30 cellular contexts compared by ENCODE assay signal in genomic region chr2:227370087-227370486, GRCh38. TPM values are rescaled to one million over a fixed set of nuclear protein-coding genes. Genes with fewer than 3 reads are reported as not detected.
DNase-seq lines count a peak whose midpoint lies in the region; ATAC-seq, FAIRE-seq and TF ChIP-seq lines count a peak whose summit lies in the region.
"Had no signal": no experiment of that assay in that cellular context is flagged by ENCODE, and none has a peak within 500 bp of the region (broad histone marks: within the 10 kb centered on the region; RNA-seq: fewer than 3 reads in every experiment).

No MANE protein-coding gene starts in this region.

- 91% methylated on average over 8 of the region's 8 CpGs for WGBS in A549 (ENCODE audit: missing lambda C conversion rate)

- H3K36me3 ChIP-seq in BLaER1 treated with 17β-estradiol and CSF1 and Interleukin-3, amounts not matched to agents 10 nM and 100 nM = no peaks in the 10 kb centered on the region
- no peaks in the 10 kb centered on the region for H3K36me3 ChIP-seq in RWPE2 (ENCODE audit: low read depth)
- no peaks in the 10 kb centered on the region for H3K36me3 ChIP-seq in lower lobe of right lung
- H3K36me3 ChIP-seq: left ventricle myocardium inferior, thyroid gland had no signal

- no peak for TF ChIP-seq POLR2A in A549 (IDR thresholded peaks at IDR 0.05; ENCODE audit: low read length)

- TF ChIP-seq EP300 in A549 (IDR thresholded peaks at IDR 0.05) = no peak

- no peaks in the 10 kb centered on the region for H3K27me3 ChIP-seq in BLaER1 treated with 17β-estradiol and CSF1 and Interleukin-3, amounts not matched to agents 10 nM and 100 nM
- H3K27me3 ChIP-seq in RWPE2 (ENCODE audit: insufficient read depth, poor library complexity, severe bottlenecking) (no peaks in the 10 kb centered on the region), lower lobe of right lung (ENCODE audit: low read depth) (no peaks in the 10 kb centered on the region)
- H3K27me3 ChIP-seq: thyroid gland had no signal

- no peak for FAIRE-seq in A549 (lab: Jason Lieb, UNC)
- FAIRE-seq: keratinocyte, small intestine had no signal

- no peak overlapping the region for H3K4me2 ChIP-seq in A549
- H3K4me2 ChIP-seq in BLaER1 treated with 17β-estradiol and CSF1 and Interleukin-3, amounts not matched to agents 10 nM and 100 nM = peak overlapping the region; percentile 4 to 89 (median 81)

- ATAC-seq in A549 = no peak
- no peak for ATAC-seq in RWPE2 (ENCODE audit: low read depth)
- no peak for ATAC-seq in lower lobe of right lung
- no peak for ATAC-seq in GM19463 (IDR thresholded peaks at IDR 0.05; ENCODE audit: unreplicated experiment)
- ATAC-seq in GM18873 (IDR thresholded peaks at IDR 0.05; ENCODE audit: low FRiP score, unreplicated experiment) = no peak
- ATAC-seq: activated CD8-positive, alpha-beta T cell treated with anti-CD3 and anti-CD28 coated beads, Interleukin-2, amount 10 ng/mL, durations not matched to agents 7 days and 5 days; effector memory CD8-positive, alpha-beta T cell had no signal

- H3K9ac ChIP-seq in BLaER1 treated with 17β-estradiol and CSF1 and Interleukin-3, amounts not matched to agents 10 nM and 100 nM = peak overlapping the region in 10 of 11 experiments; percentile 15 to 89 (median 68); a peak in 15 of 22 replicates
- H3K9ac ChIP-seq: parathyroid adenoma had no signal

- no peak for TF ChIP-seq RAD21 in A549 (conservative IDR thresholded peaks at IDR 0.05 in 1 of 2, IDR thresholded peaks at IDR 0.05 in 1 of 2)

- CTCF ChIA-PET in A549 (lab: Yijun Ruan, JAX) = no interaction called here

- H3K9me3 ChIP-seq in A549 (no peaks in the 10 kb centered on the region), RWPE2 (ENCODE audit: severe bottlenecking) (no peaks in the 10 kb centered on the region), lower lobe of right lung (no peaks in the 10 kb centered on the region)
- no peaks in the 10 kb centered on the region for H3K9me3 ChIP-seq in BLaER1 treated with 17β-estradiol and CSF1 and Interleukin-3, amounts not matched to agents 10 nM and 100 nM (replicated peaks in 1 of 11)
- H3K9me3 ChIP-seq: Caco-2, left ventricle myocardium inferior, thyroid gland had no signal

- H3K4me1 ChIP-seq in A549 = peaks cover 71% of the 10 kb centered on the region
- H3K4me1 ChIP-seq in BLaER1 treated with 17β-estradiol and CSF1 and Interleukin-3, amounts not matched to agents 10 nM and 100 nM = peaks cover 19 to 97% (median 69%) of the 10 kb centered on the region in 10 experiments
- peaks cover 4% of the 10 kb centered on the region for H3K4me1 ChIP-seq in RWPE2 (ENCODE audit: insufficient read depth, poor library complexity, severe bottlenecking)
- peaks cover 12% of the 10 kb centered on the region for H3K4me1 ChIP-seq in lower lobe of right lung
- H3K4me1 ChIP-seq: Caco-2, parathyroid adenoma had no signal

- POLR2A ChIA-PET in A549 (lab: Yijun Ruan, JAX) = no interaction called here

- H3K4me3 ChIP-seq in A549 (no peak overlapping the region), RWPE2 (ENCODE audit: severe bottlenecking) (no peak overlapping the region), lower lobe of right lung (no peak overlapping the region)
- H3K4me3 ChIP-seq in BLaER1 treated with 17β-estradiol and CSF1 and Interleukin-3, amounts not matched to agents 10 nM and 100 nM = peak overlapping the region in 2 of 10 experiments; percentile 25 to 41; a peak in 2 of 20 replicates
- H3K4me3 ChIP-seq: coronary artery, left ventricle myocardium inferior, thyroid gland had no signal

- no peak for DNase-seq in A549 (ENCODE audit: low read depth in 1 of 2, low spot score in 1 of 2)
- DNase-seq in RWPE2 (ENCODE audit: low spot score) = no peak
- no peak for DNase-seq in lower lobe of right lung
- DNase-seq in superior temporal gyrus (ENCODE audit: extremely low spot score) = no peak
- DNase-seq: activated CD8-positive, alpha-beta T cell treated with anti-CD3 and anti-CD28 coated beads, Interleukin-2, amount 10 ng/mL, durations not matched to agents 7 days and 5 days; C1 segment of cervical spinal cord; Caco-2; effector memory CD8-positive, alpha-beta T cell; left ventricle myocardium inferior; MM.1S; NCI-H1436; NCI-H2081 treated with DMSO at 0.1 percent for 48 hours; NCI-H345; NCI-H748 treated with DMSO at 0.1 percent for 48 hours; OCI-M1; retina; small intestine; stimulated activated CD4-positive, alpha-beta T cell treated with anti-CD3 and anti-CD28 coated beads, Interleukin-2, amount 100 ng/mL, for 24 hours; stimulated activated naive CD8-positive, alpha-beta T cell treated with anti-CD3 and anti-CD28 coated beads, Interleukin-15, amount 100 ng/mL, for 72 hours had no signal

- H3K27ac ChIP-seq in A549 (peak overlapping the region; percentile 58 to 85), RWPE2 (ENCODE audit: poor library complexity, severe bottlenecking) (peak overlapping the region; percentile 37), lower lobe of right lung (peak overlapping the region; percentile 42)
- peak overlapping the region; percentile 62 to 97 (median 73) for H3K27ac ChIP-seq in BLaER1 treated with 17β-estradiol and CSF1 and Interleukin-3, amounts not matched to agents 10 nM and 100 nM
- H3K27ac ChIP-seq: left ventricle myocardium inferior, parathyroid adenoma, thyroid gland had no signal

- intact Hi-C loops in lower lobe of right lung (cut with DNase I) = no loop called here

- H4K20me1 ChIP-seq in BLaER1 treated with 17β-estradiol and CSF1 and Interleukin-3, amounts not matched to agents 10 nM and 100 nM = no peaks in the 10 kb centered on the region

- no peak for TF ChIP-seq CTCF in A549 (IDR thresholded peaks at IDR 0.05)
- no peak for TF ChIP-seq CTCF in RWPE2 (IDR thresholded peaks at IDR 0.05; ENCODE audit: poor library complexity, severe bottlenecking)
- no peak for TF ChIP-seq CTCF in lower lobe of right lung (IDR thresholded peaks at IDR 0.05)

TF ChIP-seq in A549, 52 proteins besides CTCF, POLR2A, EP300 and RAD21:
- TF ChIP-seq ATOH8 (CRISPR knock-in tag; IDR thresholded peaks at IDR 0.05; ENCODE audit: low read depth) (no peak), RCOR1 (IDR thresholded peaks at IDR 0.05; ENCODE audit: low read depth, low read length) (no peak), CHD2 (IDR thresholded peaks at IDR 0.05; ENCODE audit: low read length, partially characterized antibody) (no peak), ESRRA (IDR thresholded peaks at IDR 0.05; ENCODE audit: borderline replicate concordance, low read length) (no peak), ZSCAN20 (CRISPR knock-in tag; IDR thresholded peaks at IDR 0.05) (no peak), HMGXB4 (CRISPR knock-in tag; IDR thresholded peaks at IDR 0.05; ENCODE audit: borderline replicate concordance) (no peak), HEYL (CRISPR knock-in tag; IDR thresholded peaks at IDR 0.05) (no peak), HES2 (IDR thresholded peaks at IDR 0.05) (no peak), MAFK (IDR thresholded peaks at IDR 0.05; ENCODE audit: partially characterized antibody) (no peak)

RNA-seq across cellular contexts. Expression of gene TM4SF20, which starts 9.0 kb away (rescaled TPM):
- polyA plus RNA-seq in A549 (2011; rRNA removed) = 136 and 160 TPM in 2 replicates
- 12.5 and 15.3 TPM in 2 replicates for polyA plus RNA-seq in A549 (2012; cell fraction: cytosol; rRNA removed)
- 4.3 and 6.4 TPM in 2 replicates for polyA plus RNA-seq in A549 (2012; cell fraction: nucleus; rRNA removed)
- 37.5 to 59.3 TPM (median 42.7 TPM) in 3 replicates for polyA plus RNA-seq in A549 (2017; fragmentation: RNase III; extraction: RNeasy Plus Mini Kit Qiagen cat#74134 plus additional on column Dnase treatment)
- 47.5 and 54.8 TPM in 2 replicates for polyA minus RNA-seq in A549 (2011; rRNA and poly(A)+ RNA removed)
- not detected for total RNA-seq in lower lobe of right lung
- total RNA-seq: activated CD8-positive, alpha-beta T cell treated with anti-CD3 and anti-CD28 coated beads, Interleukin-2, amount 10 ng/mL, durations not matched to agents 7 days and 5 days; epithelial cell of proximal tubule; G401; left ventricle myocardium inferior; neural crest cell; thyroid gland had no signal
- polyA plus RNA-seq: keratinocyte had no signal

RNA-seq across cellular contexts. Expression of gene SCYGR1, which starts 17.7 kb away (rescaled TPM):
- polyA plus RNA-seq in A549 (2011; rRNA removed) (not detected in 2 replicates), A549 (2017; fragmentation: RNase III; extraction: RNeasy Plus Mini Kit Qiagen cat#74134 plus additional on column Dnase treatment) (not detected in 3 replicates)
- polyA plus RNA-seq in A549 (2012; cell fraction: cytosol; rRNA removed) = not detected in 2 replicates
- not detected in 2 replicates for polyA plus RNA-seq in A549 (2012; cell fraction: nucleus; rRNA removed)
- not detected in 2 replicates for polyA minus RNA-seq in A549 (2011; rRNA and poly(A)+ RNA removed)
- total RNA-seq in lower lobe of right lung = not detected
- total RNA-seq: activated CD8-positive, alpha-beta T cell treated with anti-CD3 and anti-CD28 coated beads, Interleukin-2, amount 10 ng/mL, durations not matched to agents 7 days and 5 days; Caco-2; epithelial cell of proximal tubule; G401; left ventricle myocardium inferior; mesenteric fat pad; neural crest cell; thyroid gland had no signal
- polyA plus RNA-seq: keratinocyte, small intestine had no signal

RNA-seq across cellular contexts. Expression of gene MFF, which starts 45.0 kb away (rescaled TPM):
- polyA plus RNA-seq in A549 (2011; rRNA removed) (223 and 252 TPM in 2 replicates), A549 (2017; fragmentation: RNase III; extraction: RNeasy Plus Mini Kit Qiagen cat#74134 plus additional on column Dnase treatment) (129 to 141 TPM (median 135 TPM) in 3 replicates)
- 72.1 and 79.1 TPM in 2 replicates for polyA plus RNA-seq in A549 (2012; cell fraction: cytosol; rRNA removed)
- 37.0 and 59.3 TPM in 2 replicates for polyA plus RNA-seq in A549 (2012; cell fraction: nucleus; rRNA removed)
- 73.6 and 76.5 TPM in 2 replicates for polyA minus RNA-seq in A549 (2011; rRNA and poly(A)+ RNA removed)
- total RNA-seq in lower lobe of right lung = 53.0 TPM
